In genomic region chr3:69879051-69879450, GRCh38 we compare ENCODE assay signal across 1 cellular context.
TF ChIP-seq lines count a peak whose summit lies in the region.

No MANE protein-coding gene starts in this region.

TF ChIP-seq in A549, 52 proteins besides CTCF, POLR2A, EP300 and RAD21 (continued from another document):
- TF ChIP-seq USF2 (IDR thresholded peaks at IDR 0.05) (no peak), JUN (IDR thresholded peaks at IDR 0.05) (no peak), CBX8 (IDR thresholded peaks at IDR 0.05) (no peak)
